25 cellular contexts compared by ENCODE assay signal in the genomic region with DNA sequence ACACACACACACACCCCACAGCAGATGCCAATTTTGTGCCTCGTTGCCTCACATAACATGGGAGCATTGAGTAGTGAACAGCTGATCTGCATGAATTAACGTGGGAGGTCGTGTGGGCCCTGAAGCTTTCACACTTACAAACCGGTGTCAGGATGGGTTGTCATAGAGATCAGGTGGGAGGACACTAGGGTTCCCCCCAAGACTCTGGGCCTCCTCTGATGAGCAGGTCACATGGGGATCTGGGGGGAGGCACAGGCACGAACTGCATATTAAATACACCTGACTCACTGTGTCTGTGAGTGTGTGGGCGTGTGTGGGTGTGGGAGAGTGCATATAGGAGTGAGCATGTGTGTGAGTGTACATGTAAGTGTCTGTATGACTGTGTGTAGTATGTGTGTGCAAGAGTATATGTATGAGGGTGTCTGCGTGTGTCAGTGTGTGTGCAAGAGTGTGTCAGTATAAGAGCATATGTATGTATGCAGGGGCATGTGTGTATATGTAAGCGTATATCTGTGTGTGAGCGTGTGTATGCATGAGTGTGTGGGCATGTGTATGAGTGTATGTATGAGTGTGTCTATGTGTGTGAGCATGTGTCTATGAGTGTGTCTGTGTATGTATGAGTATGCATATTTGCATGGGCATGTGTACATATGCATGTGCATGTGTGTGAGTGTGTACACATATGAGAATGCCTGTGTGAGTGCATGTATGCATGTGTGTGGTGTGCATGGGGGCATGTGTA.
DNase-seq lines count a peak whose midpoint lies in the region; ATAC-seq and TF ChIP-seq lines count a peak whose summit lies in the region.
"Had no signal": no experiment of that assay in that cellular context is flagged by ENCODE, and none has a peak within 500 bp of the region (broad histone marks: within the 10 kb centered on the region; RNA-seq: fewer than 3 reads in every experiment).

No MANE protein-coding gene starts in this region.

- H3K4me3 ChIP-seq in RWPE2 (ENCODE audit: severe bottlenecking) (no peak overlapping the region), heart right ventricle (no peak overlapping the region), HAP-1 (no peak overlapping the region)
- H3K4me3 ChIP-seq: colonic mucosa, left lung, skin epidermis, upper lobe of right lung had no signal

- 81% methylated on average over 9 of the region's 9 CpGs for WGBS in heart right ventricle, 2 donors

- H3K27me3 ChIP-seq in RWPE2 (ENCODE audit: insufficient read depth, poor library complexity, severe bottlenecking) (no peaks in the 10 kb centered on the region), heart right ventricle (peaks cover 0 to 29% (median 10%) of the 10 kb centered on the region in 7 donors), HAP-1 (ENCODE audit: low read depth) (no peaks in the 10 kb centered on the region)
- H3K27me3 ChIP-seq: colonic mucosa had no signal

- TF ChIP-seq CTCF in RWPE2 (IDR thresholded peaks at IDR 0.05; ENCODE audit: poor library complexity, severe bottlenecking) (no peak), heart right ventricle (IDR thresholded peaks at IDR 0.05) (no peak)

- H3K36me3 ChIP-seq in RWPE2 (ENCODE audit: low read depth) (no peaks in the 10 kb centered on the region), heart right ventricle (no peaks in the 10 kb centered on the region), HAP-1 (replicated peaks) (no peaks in the 10 kb centered on the region)
- H3K36me3 ChIP-seq: colonic mucosa, left lung, upper lobe of right lung had no signal

- H3K9me3 ChIP-seq in RWPE2 (ENCODE audit: severe bottlenecking): no peaks in the 10 kb centered on the region
- no peaks in the 10 kb centered on the region for H3K9me3 ChIP-seq in heart right ventricle
- H3K9me3 ChIP-seq in HAP-1: no peaks in the 10 kb centered on the region
- H3K9me3 ChIP-seq: Caco-2, colonic mucosa, left lung, upper lobe of right lung had no signal

- in situ Hi-C loops in HAP-1 (cut with MboI; ENCODE audit: low sequenced_read_pairs): no loop called here

- peak; percentile 40 for ATAC-seq in GM18511 (IDR thresholded peaks at IDR 0.05; ENCODE audit: unreplicated experiment)
- ATAC-seq in RWPE2 (ENCODE audit: low read depth): no peak
- ATAC-seq in heart right ventricle: no peak
- ATAC-seq in HG02759 (IDR thresholded peaks at IDR 0.05; ENCODE audit: unreplicated experiment): no peak
- ATAC-seq: left lung, upper lobe of right lung had no signal

- no peak overlapping the region for H3K27ac ChIP-seq in RWPE2 (ENCODE audit: poor library complexity, severe bottlenecking)
- H3K27ac ChIP-seq in heart right ventricle: no peak overlapping the region
- H3K27ac ChIP-seq: colonic mucosa, left lung, skin epidermis, upper lobe of right lung had no signal

- intact Hi-C loops in heart right ventricle (cut with DNase I): no loop called here

- DNase-seq in NCI-H1694 (lab: John Stamatoyannopoulos, UW): peak; percentile 88
- no peak for DNase-seq in NCI-H1694 treated with DMSO at 0.1 percent for 48 hours (lab: John Stamatoyannopoulos, UW)
- DNase-seq in RWPE2 (ENCODE audit: low spot score): peak; percentile 37
- DNase-seq in nucleus accumbens (lab: John Stamatoyannopoulos, UW): peak in 37 of 56 donors; percentile 6 to 81 (median 49)
- no peak for DNase-seq in heart right ventricle
- DNase-seq in HAP-1 (ENCODE audit: low spot score in 2 of 2): no peak
- DNase-seq: 8988T; activated CD4-positive, alpha-beta T cell treated with anti-CD3 and anti-CD28 coated beads, Interleukin-2, amount 10 ng/mL, durations not matched to agents 24 days and 14 days; activated CD8-positive, alpha-beta memory T cell treated with anti-CD3 and anti-CD28 coated beads, Interleukin-2, amount 50 U/mL, for 48 hours; AML-193; Caco-2; colonic mucosa; endodermal cell; H7; left lung; NCI-H1105; NCI-H2081 treated with DMSO at 0.1 percent for 48 hours; OCI-M1; SHP77; stimulated activated CD4-positive, alpha-beta T cell treated with anti-CD3 and anti-CD28 coated beads, Interleukin-2, amount 100 ng/mL, for 48 hours; T-helper 1 cell; upper lobe of right lung had no signal

- H3K4me1 ChIP-seq in RWPE2 (ENCODE audit: insufficient read depth, poor library complexity, severe bottlenecking): peaks cover 17% of the 10 kb centered on the region
- H3K4me1 ChIP-seq in heart right ventricle: no peaks in the 10 kb centered on the region
- no peaks in the 10 kb centered on the region; the same call in 1 of the 2 replicates for H3K4me1 ChIP-seq in HAP-1
- H3K4me1 ChIP-seq: Caco-2, colonic mucosa, left lung, upper lobe of right lung had no signal

Comparison
In these comparisons a context has a peak if more than half of its experiments do, and no peak if none do; other contexts are left out.
1. DNase-seq: peak in NCI-H1694 (single experiment), RWPE2 (single experiment) and nucleus accumbens (37 of 56); none in NCI-H1694 treated with DMSO at 0.1 percent for 48 hours (single experiment), heart right ventricle (0 of 2) and HAP-1 (0 of 2).